In genomic region chr12:66197413-66198055, GRCh38 we compare ENCODE assay signal across 2 cellular contexts.
TF ChIP-seq lines count a peak whose summit lies in the region.

No MANE protein-coding gene starts in this region.

TF ChIP-seq in liver, 16 proteins besides CTCF, POLR2A, EP300 and RAD21:
- TF ChIP-seq REST (IDR thresholded peaks at IDR 0.05) (peak; percentile 33), TAF1 (conservative IDR thresholded peaks at IDR 0.05) (no peak)

TF ChIP-seq in HepG2, 621 proteins besides CTCF, POLR2A, EP300 and RAD21:
- no peak for TF ChIP-seq THAP9 (CRISPR knock-in tag; IDR thresholded peaks at IDR 0.05; ENCODE audit: borderline replicate concordance)
- TF ChIP-seq GLI4 (CRISPR knock-in tag; IDR thresholded peaks at IDR 0.05; ENCODE audit: borderline replicate concordance): no peak
- TF ChIP-seq KDM5B (CRISPR knock-in tag; IDR thresholded peaks at IDR 0.05; ENCODE audit: borderline replicate concordance): no peak
- TF ChIP-seq HNRNPL (IDR thresholded peaks at IDR 0.05; ENCODE audit: low read depth, low read length): no peak
- TF ChIP-seq HMGA1 (CRISPR knock-in tag; conservative IDR thresholded peaks at IDR 0.05): no peak
- TF ChIP-seq ZNF766 (CRISPR knock-in tag; IDR thresholded peaks at IDR 0.05; ENCODE audit: borderline replicate concordance): no peak
- no peak for TF ChIP-seq KDM2A (CRISPR knock-in tag; IDR thresholded peaks at IDR 0.05; ENCODE audit: borderline replicate concordance, low read depth)
- TF ChIP-seq ZNF776 (CRISPR knock-in tag; IDR thresholded peaks at IDR 0.05): no peak
- TF ChIP-seq E2F5 (CRISPR knock-in tag; conservative IDR thresholded peaks at IDR 0.05): no peak
- no peak for TF ChIP-seq ZNF781 (CRISPR knock-in tag; IDR thresholded peaks at IDR 0.05; ENCODE audit: borderline replicate concordance, not compliant biosample characterization)
- TF ChIP-seq BRCA1 (CRISPR knock-in tag; IDR thresholded peaks at IDR 0.05): no peak
- no peak for TF ChIP-seq ZNF143 (CRISPR knock-in tag; IDR thresholded peaks at IDR 0.05)
- no peak for TF ChIP-seq PAWR (CRISPR knock-in tag; IDR thresholded peaks at IDR 0.05; ENCODE audit: borderline replicate concordance)
- TF ChIP-seq ZNF605 (CRISPR knock-in tag; IDR thresholded peaks at IDR 0.05): no peak
TF ChIP-seq in HepG2: peak in this region for 0.
